ENCODE assay signal across 25 cellular contexts in the genomic region with DNA sequence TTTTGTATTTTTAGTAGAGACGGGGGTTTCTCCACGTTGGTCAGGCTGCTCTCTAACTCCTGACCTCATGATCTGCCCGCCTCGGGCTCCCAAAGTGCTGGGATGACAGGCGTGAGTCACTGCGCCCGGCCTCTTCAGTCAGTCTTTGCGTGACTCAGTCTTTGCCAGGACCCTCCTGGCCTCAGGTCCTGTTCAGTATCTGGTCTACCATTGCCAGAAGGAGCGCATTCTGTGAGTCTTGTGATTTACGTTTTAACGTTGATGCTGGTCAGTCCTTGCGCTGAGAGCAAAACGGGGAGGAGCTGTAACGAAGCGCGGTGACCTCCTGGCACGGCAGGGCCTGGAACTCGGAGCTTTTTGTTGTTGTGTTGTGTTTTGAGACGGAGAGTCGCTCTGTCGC. TPM values are rescaled to one million over a fixed set of nuclear protein-coding genes. Genes with fewer than 3 reads are reported as not detected.
DNase-seq lines count a peak whose midpoint lies in the region; ATAC-seq, FAIRE-seq and TF ChIP-seq lines count a peak whose summit lies in the region.
"Had no signal": no experiment of that assay in that cellular context is flagged by ENCODE, and none has a peak within 500 bp of the region (broad histone marks: within the 10 kb centered on the region; RNA-seq: fewer than 3 reads in every experiment).

No MANE protein-coding gene starts in this region.

- TF ChIP-seq CTCF in HepG2 (CRISPR knock-in tag; IDR thresholded peaks at IDR 0.05) = no peak
- no peak for TF ChIP-seq CTCF in right lobe of liver (IDR thresholded peaks at IDR 0.05)
- no peak for TF ChIP-seq CTCF in kidney epithelial cell (IDR thresholded peaks at IDR 0.05; ENCODE audit: insufficient read depth, low read length, poor library complexity, severe bottlenecking)

- in situ Hi-C loops in HepG2 (cut with HindIII; ENCODE audit: extremely low pct_ligation_motif_present, low pct_unique_long_range_greater_than_20kb) = no loop called here

- peak overlapping the region; percentile 38 for H3K4me2 ChIP-seq in HepG2 (ENCODE audit: low read depth, low read length)

- TF ChIP-seq EP300 in HepG2 (IDR thresholded peaks at IDR 0.05; ENCODE audit: low read depth in 2 of 2, low read length in 2 of 2) (no peak), HepG2 (CRISPR knock-in tag; IDR thresholded peaks at IDR 0.05; ENCODE audit: borderline replicate concordance) (no peak)

- H3K36me3 ChIP-seq in HepG2 (replicated peaks in 1 of 2; ENCODE audit: control insufficient read depth in 1 of 2, insufficient read depth in 2 of 2, low read length in 2 of 2) (no peaks in the 10 kb centered on the region), right lobe of liver (no peaks in the 10 kb centered on the region), kidney epithelial cell (ENCODE audit: control insufficient read depth, insufficient read depth, low read length) (no peaks in the 10 kb centered on the region)
- H3K36me3 ChIP-seq: sigmoid colon, SJCRH30, thoracic aorta had no signal

- POLR2A ChIA-PET in HepG2 (lab: Yijun Ruan, JAX) = interaction anchor here (1.2 kb wide), 1 partner anchor 9 kb away, joined by 3 read pairs; no protein-coding TSS in a partner anchor

- no peaks in the 10 kb centered on the region for H3K9me3 ChIP-seq in HepG2 (ENCODE audit: low read length)
- H3K9me3 ChIP-seq in right lobe of liver = no peaks in the 10 kb centered on the region
- H3K9me3 ChIP-seq: sigmoid colon, SJCRH30, thoracic aorta had no signal

- no peak overlapping the region for H2AFZ ChIP-seq in HepG2 (ENCODE audit: low read length)

- ATAC-seq in HepG2 (peak; percentile 64), right lobe of liver (no peak), SK-N-SH treated with all-trans-retinoic acid at 6 μM for 48 hours (peak; percentile 86), GM18517 (IDR thresholded peaks at IDR 0.05; ENCODE audit: unreplicated experiment) (no peak), GM21619 (IDR thresholded peaks at IDR 0.05; ENCODE audit: unreplicated experiment) (no peak)
- ATAC-seq: esophagus mucosa had no signal

- no peaks in the 10 kb centered on the region for H4K20me1 ChIP-seq in HepG2 (ENCODE audit: insufficient read depth, low read length)

- CTCF ChIA-PET in HepG2 (lab: Yijun Ruan, JAX; ENCODE audit: low intra/inter-chr PET ratio, low total read pairs) = no interaction called here

- no peak overlapping the region for H3K4me3 ChIP-seq in HepG2 (replicated peaks in 1 of 3; ENCODE audit: insufficient read depth in 1 of 3, low read depth in 2 of 3, low read length in 3 of 3)
- H3K4me3 ChIP-seq in right lobe of liver = no peak overlapping the region
- no peak overlapping the region for H3K4me3 ChIP-seq in kidney epithelial cell (ENCODE audit: low read depth, low read length)
- H3K4me3 ChIP-seq: sigmoid colon, SJCRH30, thoracic aorta had no signal

- no peaks in the 10 kb centered on the region for H3K79me2 ChIP-seq in HepG2 (ENCODE audit: insufficient read depth, low read length)

- H3K9ac ChIP-seq in HepG2 (ENCODE audit: insufficient read depth, low read depth, low read length) = no peak overlapping the region

- peak; percentile 46 for DNase-seq in HepG2 (ENCODE audit: low spot score)
- DNase-seq in right lobe of liver = no peak
- peak; percentile 41 for DNase-seq in kidney epithelial cell (ENCODE audit: low read depth)
- DNase-seq in NCI-H146 (lab: John Stamatoyannopoulos, UW) = no peak
- no peak for DNase-seq in midbrain (lab: John Stamatoyannopoulos, UW)
- DNase-seq: 8988T; activated CD4-positive, alpha-beta T cell treated with anti-CD3 and anti-CD28 coated beads, Interleukin-2, amount 10 ng/mL, durations not matched to agents 24 days and 14 days; activated naive CD4-positive, alpha-beta T cell treated with anti-CD3 and anti-CD28 coated beads, Interleukin-2, amount 10 ng/mL, durations not matched to agents 7 days and 5 days; activated T-cell treated with anti-CD3 and anti-CD28 coated beads for 4 hours; dermis blood vessel endothelial cell; DMS53; KG1; NCI-H1436; NCI-H345; occipital lobe; sigmoid colon; SJCRH30; stimulated activated CD4-positive, alpha-beta T cell treated with anti-CD3 and anti-CD28 coated beads, Interleukin-4, amount 100 ng/mL, for 4 hours had no signal

- H3K27me3 ChIP-seq in HepG2 (ENCODE audit: control insufficient read depth in 1 of 2, insufficient read depth in 2 of 2, low read length in 2 of 2) (peaks cover 0 to 1% of the 10 kb centered on the region in 2 experiments; a peak in 2 of 5 replicates), right lobe of liver (no peaks in the 10 kb centered on the region), kidney epithelial cell (ENCODE audit: control insufficient read depth, insufficient read depth, low read length) (no peaks in the 10 kb centered on the region)
- H3K27me3 ChIP-seq: sigmoid colon, SJCRH30 had no signal

- intact Hi-C loops in HepG2 (cut with micrococcal nuclease; ENCODE audit: unreplicated experiment) = no loop called here
- intact Hi-C loops in right lobe of liver (cut with DNase I) = no loop called here

- no peak overlapping the region for H3K27ac ChIP-seq in HepG2 (ENCODE audit: extremely low read length, insufficient read depth, low read length)
- H3K27ac ChIP-seq in right lobe of liver = no peak overlapping the region
- H3K27ac ChIP-seq: C4-2B, sigmoid colon, SJCRH30, thoracic aorta had no signal

- H3K4me1 ChIP-seq in HepG2 (ENCODE audit: insufficient read depth, low read length) (peaks cover 49% of the 10 kb centered on the region), right lobe of liver (no peaks in the 10 kb centered on the region)
- H3K4me1 ChIP-seq: sigmoid colon had no signal

- no peak for TF ChIP-seq POLR2A in HepG2 (IDR thresholded peaks at IDR 0.05; ENCODE audit: insufficient read depth in 1 of 2, low read depth in 2 of 2, low read length in 2 of 2)
- no peak for TF ChIP-seq POLR2A in right lobe of liver (IDR thresholded peaks at IDR 0.05)

- no TSS peak for BruUV-seq in HepG2 (replicated peaks; lab: Mats Ljungman, UMichigan)

- TF ChIP-seq RAD21 in HepG2 (CRISPR knock-in tag; IDR thresholded peaks at IDR 0.05) = no peak

- 48% methylated on average over 16 of the region's 21 CpGs for WGBS in HepG2 (ENCODE audit: low lambda C conversion rate)
- 90% methylated on average over 20 of the region's 21 CpGs for WGBS in right lobe of liver (ENCODE audit: insufficient coverage, low coverage, low lambda C conversion rate, missing lambda C conversion rate)

- FAIRE-seq in HepG2 (lab: Jason Lieb, UNC) = no peak
- FAIRE-seq: islet of Langerhans had no signal

RNA-seq across cellular contexts. Expression of a gene that starts 7.6 kb away (rescaled TPM):
- 23.0 and 29.2 TPM in 2 replicates for total RNA-seq in HepG2 (2016; rRNA removed; fragmentation: Illumina TruSeq; extraction: Trizol)
- 26.2 and 31.3 TPM in 2 replicates for total RNA-seq in HepG2 (2016; cell fraction: cytosol; rRNA removed; fragmentation: Illumina TruSeq; extraction: Trizol; ENCODE audit: low read depth)
- total RNA-seq in HepG2 (2016; cell fraction: insoluble cytoplasmic fraction; rRNA removed; fragmentation: Illumina TruSeq; extraction: Trizol) = 26.2 and 29.0 TPM in 2 replicates
- 40.2 and 42.4 TPM in 2 replicates for total RNA-seq in HepG2 (2016; cell fraction: membrane; rRNA removed; fragmentation: Illumina TruSeq; extraction: Trizol)
- 17.0 TPM in 2 replicates for total RNA-seq in HepG2 (2016; cell fraction: nucleus; rRNA removed; fragmentation: Illumina TruSeq; extraction: Trizol)
- polyA plus RNA-seq in HepG2 (2011; rRNA removed) = 23.9 and 24.8 TPM in 2 replicates
- polyA plus RNA-seq in HepG2 (2011; cell fraction: cytosol; rRNA removed) = 17.7 and 28.8 TPM in 2 replicates
- polyA plus RNA-seq in HepG2 (2011; cell fraction: nucleus; rRNA removed) = 73.5 and 97.4 TPM in 2 replicates
- polyA plus RNA-seq in HepG2 (2012) = 19.0 and 22.8 TPM in 2 replicates
- polyA plus RNA-seq in HepG2 (2016; cell fraction: cytosol; fragmentation: Illumina TruSeq; extraction: Trizol; ENCODE audit: low read depth) = 33.9 and 35.6 TPM in 2 replicates
- 36.6 TPM in 2 replicates for polyA plus RNA-seq in HepG2 (2016; cell fraction: insoluble cytoplasmic fraction; fragmentation: Illumina TruSeq; extraction: Trizol; ENCODE audit: low read depth)
- 38.7 and 44.5 TPM in 2 replicates for polyA plus RNA-seq in HepG2 (2016; cell fraction: membrane; fragmentation: Illumina TruSeq; extraction: Trizol; ENCODE audit: low read depth)
- 80.7 and 81.4 TPM in 2 replicates for polyA plus RNA-seq in HepG2 (2016; cell fraction: nucleus; fragmentation: Illumina TruSeq; extraction: Trizol; ENCODE audit: insufficient read depth, low read depth)
- polyA minus RNA-seq in HepG2 (2011; rRNA and poly(A)+ RNA removed; ENCODE audit: low replicate concordance) = 13.9 and 67.7 TPM in 2 replicates
- polyA minus RNA-seq in HepG2 (2011; cell fraction: cytosol; rRNA and poly(A)+ RNA removed) = 10.8 and 16.1 TPM in 2 replicates
- polyA minus RNA-seq in HepG2 (2011; cell fraction: nucleus; rRNA and poly(A)+ RNA removed) = 8.7 and 9.7 TPM in 2 replicates
- total RNA-seq in right lobe of liver = 10 to 100 TPM; 30.7 to 58.6 (median 33.3) TPM
- total RNA-seq in kidney epithelial cell = 77.8 and 84.5 TPM in 2 replicates

RNA-seq across cellular contexts. Expression of a gene that starts 7.8 kb away (rescaled TPM):
- total RNA-seq in HepG2 (2016; rRNA removed; fragmentation: Illumina TruSeq; extraction: Trizol) (14.0 and 29.1 TPM in 2 replicates), right lobe of liver (100 to 1,000 TPM in 1 of 6 experiments, 10 to 100 TPM in 5; 23.8 to 114 (median 31.5) TPM), kidney epithelial cell (154 and 222 TPM in 2 replicates)
- total RNA-seq in HepG2 (2016; cell fraction: cytosol; rRNA removed; fragmentation: Illumina TruSeq; extraction: Trizol; ENCODE audit: low read depth) = 9.9 and 10.2 TPM in 2 replicates
- 10.6 and 28.5 TPM in 2 replicates for total RNA-seq in HepG2 (2016; cell fraction: insoluble cytoplasmic fraction; rRNA removed; fragmentation: Illumina TruSeq; extraction: Trizol)
- total RNA-seq in HepG2 (2016; cell fraction: membrane; rRNA removed; fragmentation: Illumina TruSeq; extraction: Trizol) = 19.7 and 20.6 TPM in 2 replicates
- 25.3 and 29.9 TPM in 2 replicates for total RNA-seq in HepG2 (2016; cell fraction: nucleus; rRNA removed; fragmentation: Illumina TruSeq; extraction: Trizol)
- polyA plus RNA-seq in HepG2 (2011; rRNA removed) = 27.2 and 37.0 TPM in 2 replicates
- 16.9 and 29.1 TPM in 2 replicates for polyA plus RNA-seq in HepG2 (2011; cell fraction: cytosol; rRNA removed)
- polyA plus RNA-seq in HepG2 (2011; cell fraction: nucleus; rRNA removed) = 143 and 182 TPM in 2 replicates
- 21.1 and 40.6 TPM in 2 replicates for polyA plus RNA-seq in HepG2 (2012)
- polyA plus RNA-seq in HepG2 (2016; cell fraction: cytosol; fragmentation: Illumina TruSeq; extraction: Trizol; ENCODE audit: low read depth) = 12.9 and 14.1 TPM in 2 replicates
- polyA plus RNA-seq in HepG2 (2016; cell fraction: insoluble cytoplasmic fraction; fragmentation: Illumina TruSeq; extraction: Trizol; ENCODE audit: low read depth) = 12.6 and 14.9 TPM in 2 replicates
- polyA plus RNA-seq in HepG2 (2016; cell fraction: membrane; fragmentation: Illumina TruSeq; extraction: Trizol; ENCODE audit: low read depth) = 19.3 and 20.1 TPM in 2 replicates
- 55.9 and 62.9 TPM in 2 replicates for polyA plus RNA-seq in HepG2 (2016; cell fraction: nucleus; fragmentation: Illumina TruSeq; extraction: Trizol; ENCODE audit: insufficient read depth, low read depth)
- 76.5 and 865 TPM in 2 replicates for polyA minus RNA-seq in HepG2 (2011; rRNA and poly(A)+ RNA removed; ENCODE audit: low replicate concordance)
- 29.2 and 33.3 TPM in 2 replicates for polyA minus RNA-seq in HepG2 (2011; cell fraction: cytosol; rRNA and poly(A)+ RNA removed)
- 22.5 and 22.8 TPM in 2 replicates for polyA minus RNA-seq in HepG2 (2011; cell fraction: nucleus; rRNA and poly(A)+ RNA removed)

RNA-seq across cellular contexts. Expression of a gene that starts 20.1 kb away (rescaled TPM):
- not detected in 2 replicates for total RNA-seq in HepG2 (2016; rRNA removed; fragmentation: Illumina TruSeq; extraction: Trizol)
- total RNA-seq in HepG2 (2016; cell fraction: cytosol; rRNA removed; fragmentation: Illumina TruSeq; extraction: Trizol; ENCODE audit: low read depth) = not detected in 2 replicates
- total RNA-seq in HepG2 (2016; cell fraction: insoluble cytoplasmic fraction; rRNA removed; fragmentation: Illumina TruSeq; extraction: Trizol) = not detected in 2 replicates
- total RNA-seq in HepG2 (2016; cell fraction: membrane; rRNA removed; fragmentation: Illumina TruSeq; extraction: Trizol) = not detected in 2 replicates
- not detected in 2 replicates for total RNA-seq in HepG2 (2016; cell fraction: nucleus; rRNA removed; fragmentation: Illumina TruSeq; extraction: Trizol)
- 0.05 and 0.08 TPM in 2 replicates for polyA plus RNA-seq in HepG2 (2011; rRNA removed)
- polyA plus RNA-seq in HepG2 (2011; cell fraction: cytosol; rRNA removed) = 0.01 and 0.03 TPM in 2 replicates
- polyA plus RNA-seq in HepG2 (2011; cell fraction: nucleus; rRNA removed) = 0.14 and 0.17 TPM in 2 replicates
- polyA plus RNA-seq in HepG2 (2012) = 0.04 TPM in 1 of 2 replicates, not detected in the other
- not detected in 2 replicates for polyA plus RNA-seq in HepG2 (2016; cell fraction: cytosol; fragmentation: Illumina TruSeq; extraction: Trizol; ENCODE audit: low read depth)
- polyA plus RNA-seq in HepG2 (2016; cell fraction: insoluble cytoplasmic fraction; fragmentation: Illumina TruSeq; extraction: Trizol; ENCODE audit: low read depth) = not detected in 2 replicates
- not detected in 2 replicates for polyA plus RNA-seq in HepG2 (2016; cell fraction: membrane; fragmentation: Illumina TruSeq; extraction: Trizol; ENCODE audit: low read depth)
- polyA plus RNA-seq in HepG2 (2016; cell fraction: nucleus; fragmentation: Illumina TruSeq; extraction: Trizol; ENCODE audit: insufficient read depth, low read depth) = not detected in 2 replicates
- polyA minus RNA-seq in HepG2 (2011; rRNA and poly(A)+ RNA removed; ENCODE audit: low replicate concordance) = 0.02 and 5.9 TPM in 2 replicates
- not detected in 2 replicates for polyA minus RNA-seq in HepG2 (2011; cell fraction: cytosol; rRNA and poly(A)+ RNA removed)
- polyA minus RNA-seq in HepG2 (2011; cell fraction: nucleus; rRNA and poly(A)+ RNA removed) = not detected in 2 replicates
- total RNA-seq in right lobe of liver = 1 to 10 TPM in 2 of 6 experiments, under 1 TPM in 4; 0.51 to 1.6 (median 0.80) TPM
- 0.21 TPM in 1 of 2 replicates, not detected in the other for total RNA-seq in kidney epithelial cell
- total RNA-seq: occipital lobe had no signal

RNA-seq across cellular contexts. Expression of a gene that starts 26.2 kb away (rescaled TPM):
- not detected in 2 replicates for total RNA-seq in HepG2 (2016; rRNA removed; fragmentation: Illumina TruSeq; extraction: Trizol)
- total RNA-seq in HepG2 (2016; cell fraction: cytosol; rRNA removed; fragmentation: Illumina TruSeq; extraction: Trizol; ENCODE audit: low read depth) = not detected in 2 replicates
- not detected in 2 replicates for total RNA-seq in HepG2 (2016; cell fraction: insoluble cytoplasmic fraction; rRNA removed; fragmentation: Illumina TruSeq; extraction: Trizol)
- not detected in 2 replicates for total RNA-seq in HepG2 (2016; cell fraction: membrane; rRNA removed; fragmentation: Illumina TruSeq; extraction: Trizol)
- not detected in 2 replicates for total RNA-seq in HepG2 (2016; cell fraction: nucleus; rRNA removed; fragmentation: Illumina TruSeq; extraction: Trizol)
- not detected in 2 replicates for polyA plus RNA-seq in HepG2 (2011; rRNA removed)
- polyA plus RNA-seq in HepG2 (2011; cell fraction: cytosol; rRNA removed) = not detected in 2 replicates
- 0.32 TPM in 1 of 2 replicates, not detected in the other for polyA plus RNA-seq in HepG2 (2011; cell fraction: nucleus; rRNA removed)
- polyA plus RNA-seq in HepG2 (2012) = 0.24 and 0.35 TPM in 2 replicates
- polyA plus RNA-seq in HepG2 (2016; cell fraction: cytosol; fragmentation: Illumina TruSeq; extraction: Trizol; ENCODE audit: low read depth) = not detected in 2 replicates
- not detected in 2 replicates for polyA plus RNA-seq in HepG2 (2016; cell fraction: insoluble cytoplasmic fraction; fragmentation: Illumina TruSeq; extraction: Trizol; ENCODE audit: low read depth)
- not detected in 2 replicates for polyA plus RNA-seq in HepG2 (2016; cell fraction: membrane; fragmentation: Illumina TruSeq; extraction: Trizol; ENCODE audit: low read depth)
- polyA plus RNA-seq in HepG2 (2016; cell fraction: nucleus; fragmentation: Illumina TruSeq; extraction: Trizol; ENCODE audit: insufficient read depth, low read depth) = not detected in 2 replicates
- not detected in 2 replicates for polyA minus RNA-seq in HepG2 (2011; rRNA and poly(A)+ RNA removed; ENCODE audit: low replicate concordance)
- not detected in 2 replicates for polyA minus RNA-seq in HepG2 (2011; cell fraction: cytosol; rRNA and poly(A)+ RNA removed)
- not detected in 2 replicates for polyA minus RNA-seq in HepG2 (2011; cell fraction: nucleus; rRNA and poly(A)+ RNA removed)
- 1 to 10 TPM in 3 of 6 experiments, not detected in 3; 1.1 to 1.6 (median 1.3) TPM for total RNA-seq in right lobe of liver
- total RNA-seq in kidney epithelial cell = not detected in 2 replicates
- total RNA-seq: dermis blood vessel endothelial cell, occipital lobe, SJCRH30, thoracic aorta had no signal

RNA-seq across cellular contexts. Expression of a gene that starts 41.5 kb away (rescaled TPM):
- total RNA-seq in HepG2 (2016; rRNA removed; fragmentation: Illumina TruSeq; extraction: Trizol) (not detected in 2 replicates), right lobe of liver (10 to 100 TPM in 1 of 6 experiments, 1 to 10 TPM in 5; 2.8 to 10.4 (median 4.7) TPM), kidney epithelial cell (0.04 and 0.21 TPM in 2 replicates)
- total RNA-seq in HepG2 (2016; cell fraction: cytosol; rRNA removed; fragmentation: Illumina TruSeq; extraction: Trizol; ENCODE audit: low read depth) = not detected in 2 replicates
- not detected in 2 replicates for total RNA-seq in HepG2 (2016; cell fraction: insoluble cytoplasmic fraction; rRNA removed; fragmentation: Illumina TruSeq; extraction: Trizol)
- not detected in 2 replicates for total RNA-seq in HepG2 (2016; cell fraction: membrane; rRNA removed; fragmentation: Illumina TruSeq; extraction: Trizol)
- total RNA-seq in HepG2 (2016; cell fraction: nucleus; rRNA removed; fragmentation: Illumina TruSeq; extraction: Trizol) = not detected in 2 replicates
- 0.05 and 0.09 TPM in 2 replicates for polyA plus RNA-seq in HepG2 (2011; rRNA removed)
- polyA plus RNA-seq in HepG2 (2011; cell fraction: cytosol; rRNA removed) = 0.04 TPM in 2 replicates
- polyA plus RNA-seq in HepG2 (2011; cell fraction: nucleus; rRNA removed) = 0.11 TPM in 1 of 2 replicates, not detected in the other
- polyA plus RNA-seq in HepG2 (2012) = not detected in 2 replicates
- polyA plus RNA-seq in HepG2 (2016; cell fraction: cytosol; fragmentation: Illumina TruSeq; extraction: Trizol; ENCODE audit: low read depth) = not detected in 2 replicates
- polyA plus RNA-seq in HepG2 (2016; cell fraction: insoluble cytoplasmic fraction; fragmentation: Illumina TruSeq; extraction: Trizol; ENCODE audit: low read depth) = not detected in 2 replicates
- polyA plus RNA-seq in HepG2 (2016; cell fraction: membrane; fragmentation: Illumina TruSeq; extraction: Trizol; ENCODE audit: low read depth) = not detected in 2 replicates
- not detected in 2 replicates for polyA plus RNA-seq in HepG2 (2016; cell fraction: nucleus; fragmentation: Illumina TruSeq; extraction: Trizol; ENCODE audit: insufficient read depth, low read depth)
- 0.20 and 1.3 TPM in 2 replicates for polyA minus RNA-seq in HepG2 (2011; rRNA and poly(A)+ RNA removed; ENCODE audit: low replicate concordance)
- polyA minus RNA-seq in HepG2 (2011; cell fraction: cytosol; rRNA and poly(A)+ RNA removed) = not detected in 2 replicates
- polyA minus RNA-seq in HepG2 (2011; cell fraction: nucleus; rRNA and poly(A)+ RNA removed) = not detected in 2 replicates

Comparison
In these comparisons a context has a peak if more than half of its experiments do, and no peak if none do; other contexts are left out.
1. ATAC-seq: peak in HepG2 (single experiment) and SK-N-SH treated with all-trans-retinoic acid at 6 μM for 48 hours (single experiment); none in right lobe of liver (0 of 4), GM18517 (single experiment) and GM21619 (single experiment).
2. DNase-seq: peak in HepG2 (single experiment) and kidney epithelial cell (single experiment); none in right lobe of liver (0 of 3), NCI-H146 (single experiment) and midbrain (single experiment).